8 cellular contexts compared by ENCODE assay signal in the genomic region with DNA sequence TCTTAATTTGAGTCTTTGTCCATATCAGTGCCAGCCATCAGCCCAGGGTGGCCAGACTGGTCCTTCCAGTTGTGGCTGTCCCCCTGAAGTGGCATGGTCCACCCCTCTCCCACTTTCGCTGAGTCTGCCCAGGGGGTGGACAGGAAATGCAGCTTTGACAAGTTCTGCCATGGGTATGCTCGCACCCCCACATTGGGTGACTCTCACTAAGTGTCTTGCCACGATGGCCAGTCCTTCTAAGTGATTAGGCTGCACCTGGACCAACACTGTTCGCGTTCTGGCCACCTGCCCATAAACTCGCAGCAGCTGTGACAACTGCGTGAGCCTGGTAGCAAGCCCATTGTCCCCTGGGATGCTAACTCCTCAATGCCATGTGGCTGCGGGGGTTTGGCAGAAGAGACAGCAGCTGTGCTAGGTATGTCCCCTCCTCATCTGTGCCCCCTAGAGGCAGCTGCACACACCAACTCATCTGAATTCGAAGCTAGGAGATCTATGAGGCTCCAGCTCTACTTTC. TPM values are rescaled to one million over a fixed set of nuclear protein-coding genes. Genes with fewer than 3 reads are reported as not detected.
DNase-seq lines count a peak whose midpoint lies in the region; ATAC-seq and TF ChIP-seq lines count a peak whose summit lies in the region.
"Had no signal": no experiment of that assay in that cellular context is flagged by ENCODE, and none has a peak within 500 bp of the region (broad histone marks: within the 10 kb centered on the region; RNA-seq: fewer than 3 reads in every experiment).

No MANE protein-coding gene starts in this region.

- H3K27ac Mint-ChIP-seq in progenitor cell of endocrine pancreas, result no peak overlapping the region
- H3K27ac Mint-ChIP-seq: natural killer cell had no signal

- H3K4me1 Mint-ChIP-seq in progenitor cell of endocrine pancreas (ENCODE audit: low read depth), result peaks cover 9% of the 10 kb centered on the region
- H3K4me1 Mint-ChIP-seq: natural killer cell had no signal

- no peaks in the 10 kb centered on the region for H3K9me3 ChIP-seq in gastroesophageal sphincter

- DNase-seq in NCI-H2107 treated with DMSO at 0.1 percent for 48 hours (lab: John Stamatoyannopoulos, UW; ENCODE audit: unreplicated experiment) (peak; percentile 46), dermis microvascular lymphatic vessel endothelial cell (ENCODE audit: low read depth in 2 of 2) (peak; percentile 49 to 67), progenitor cell of endocrine pancreas (ENCODE audit: low spot score, unreplicated experiment) (no peak)
- DNase-seq: natural killer cell had no signal

- no peak overlapping the region for H3K27ac ChIP-seq in gastroesophageal sphincter

- TF ChIP-seq EP300 in gastroesophageal sphincter (IDR thresholded peaks at IDR 0.05), result no peak

- no peak for TF ChIP-seq POLR2A in gastroesophageal sphincter (IDR thresholded peaks at IDR 0.05)

- 83 to 87% methylated on average over 2 to 4 of the region's 9 CpGs for WGBS in gastroesophageal sphincter (ENCODE audit: low coverage in 1 of 2), 2 donors

- H3K36me3 Mint-ChIP-seq in progenitor cell of endocrine pancreas (ENCODE audit: insufficient read depth), result no peaks in the 10 kb centered on the region
- H3K36me3 Mint-ChIP-seq: natural killer cell had no signal

- H3K4me3 ChIP-seq in gastroesophageal sphincter, result no peak overlapping the region

- no peaks in the 10 kb centered on the region for H3K4me1 ChIP-seq in gastroesophageal sphincter

- no peaks in the 10 kb centered on the region for H3K27me3 Mint-ChIP-seq in progenitor cell of endocrine pancreas

- H3K4me3 Mint-ChIP-seq in progenitor cell of endocrine pancreas (ENCODE audit: low read depth), result no peak overlapping the region
- H3K4me3 Mint-ChIP-seq: natural killer cell had no signal

- peaks cover 2% of the 10 kb centered on the region for H3K9me3 Mint-ChIP-seq in progenitor cell of endocrine pancreas (ENCODE audit: low read depth)

- H3K36me3 ChIP-seq in gastroesophageal sphincter, result no peaks in the 10 kb centered on the region

- ATAC-seq in GM18858 (IDR thresholded peaks at IDR 0.05; ENCODE audit: unreplicated experiment), result peak; percentile 53
- peak; percentile 69 for ATAC-seq in HG02885 (IDR thresholded peaks at IDR 0.05; ENCODE audit: poor library complexity, unreplicated experiment)
- ATAC-seq in GM19452 (IDR thresholded peaks at IDR 0.05; ENCODE audit: unreplicated experiment), result no peak
- no peak for ATAC-seq in gastroesophageal sphincter

- TF ChIP-seq CTCF in progenitor cell of endocrine pancreas (IDR thresholded peaks at IDR 0.05; ENCODE audit: unreplicated experiment) (peak; percentile 34), gastroesophageal sphincter (IDR thresholded peaks at IDR 0.05) (no peak)

- no peaks in the 10 kb centered on the region for H3K27me3 ChIP-seq in gastroesophageal sphincter

RNA-seq across cellular contexts. Expression of a gene that starts 10.0 kb away (rescaled TPM):
- total RNA-seq in dermis microvascular lymphatic vessel endothelial cell (4.0 and 5.1 TPM in 2 replicates), progenitor cell of endocrine pancreas (19.8 and 21.7 TPM in 2 replicates), gastroesophageal sphincter (10 to 100 TPM in 2 of 4 donors, 1 to 10 TPM in 2; 2.6 to 13.6 (median 7.2) TPM)
- total RNA-seq: natural killer cell had no signal

Comparison
In these comparisons a context has a peak if more than half of its experiments do, and no peak if none do; other contexts are left out.
1. ATAC-seq: peak in GM18858 (single experiment) and HG02885 (single experiment); none in GM19452 (single experiment) and gastroesophageal sphincter (single experiment).